14 cellular contexts compared by ENCODE assay signal in genomic region chrX:95346854-95347253, GRCh38.
DNase-seq lines count a peak whose midpoint lies in the region; ATAC-seq, FAIRE-seq and TF ChIP-seq lines count a peak whose summit lies in the region.
"Had no signal": no experiment of that assay in that cellular context is flagged by ENCODE, and none has a peak within 500 bp of the region (broad histone marks: within the 10 kb centered on the region; RNA-seq: fewer than 3 reads in every experiment).

No MANE protein-coding gene starts in this region.

- H3K36me3 ChIP-seq in adipocyte (ENCODE audit: control insufficient read depth, insufficient read depth, low read length, severe bottlenecking), result no peaks in the 10 kb centered on the region
- no peaks in the 10 kb centered on the region for H3K36me3 ChIP-seq in HepG2 (replicated peaks in 1 of 2; ENCODE audit: control insufficient read depth in 1 of 2, insufficient read depth in 2 of 2, low read length in 2 of 2)
- H3K36me3 ChIP-seq in Peyer's patch, result no peaks in the 10 kb centered on the region

- WGBS in HepG2 (ENCODE audit: low lambda C conversion rate), result 1% methylated on average over 3 of the region's 3 CpGs

- intact Hi-C loops in HepG2 (cut with micrococcal nuclease; ENCODE audit: unreplicated experiment), result no loop called here

- FAIRE-seq in HepG2 (lab: Jason Lieb, UNC), result no peak
- FAIRE-seq: H1 had no signal

- POLR2A ChIA-PET in HepG2 (lab: Yijun Ruan, JAX), result no interaction called here

- ATAC-seq in HepG2 (no peak), HG03520 (IDR thresholded peaks at IDR 0.05; ENCODE audit: unreplicated experiment) (no peak)

- no peak for TF ChIP-seq RAD21 in HepG2 (CRISPR knock-in tag; IDR thresholded peaks at IDR 0.05)

- in situ Hi-C loops in HepG2 (cut with HindIII; ENCODE audit: extremely low pct_ligation_motif_present, low pct_unique_long_range_greater_than_20kb), result no loop called here

- DNase-seq in DMS114 treated with DMSO at 0.1 percent for 48 hours (lab: John Stamatoyannopoulos, UW; ENCODE audit: unreplicated experiment) (peak; percentile 5), Kasumi-1 (lab: John Stamatoyannopoulos, UW) (peak; percentile 32 to 36), adipocyte (ENCODE audit: low read depth) (peak; percentile 42), HepG2 (ENCODE audit: low spot score) (peak; percentile 0), T1000 (lab: John Stamatoyannopoulos, UW) (no peak), NCI-H2227 (lab: John Stamatoyannopoulos, UW; ENCODE audit: unreplicated experiment) (no peak), Peyer's patch (no peak)
- DNase-seq: activated T-cell treated with anti-CD3 and anti-CD28 coated beads, Interleukin-2, amount 50 U/mL, for 1 hour; NCI-H2227 treated with DMSO at 0.1 percent for 48 hours; stimulated activated CD4-positive, alpha-beta T cell treated with anti-CD3 and anti-CD28 coated beads, Interleukin-2, amount 100 ng/mL, for 24 hours; substantia nigra; T-helper 9 cell had no signal

- TF ChIP-seq CTCF in HepG2 (CRISPR knock-in tag; IDR thresholded peaks at IDR 0.05) (no peak), Peyer's patch (IDR thresholded peaks at IDR 0.05) (no peak)

- no peak for TF ChIP-seq POLR2A in HepG2 (IDR thresholded peaks at IDR 0.05; ENCODE audit: insufficient read depth in 1 of 2, low read depth in 2 of 2, low read length in 2 of 2)
- TF ChIP-seq POLR2A in Peyer's patch (IDR thresholded peaks at IDR 0.05), result no peak

- no TSS peak for BruUV-seq in HepG2 (replicated peaks; lab: Mats Ljungman, UMichigan)

- H3K9ac ChIP-seq in adipocyte (ENCODE audit: low read length), result no peak overlapping the region
- H3K9ac ChIP-seq in HepG2 (ENCODE audit: insufficient read depth, low read depth, low read length), result no peak overlapping the region

- no peak for TF ChIP-seq EP300 in HepG2 (IDR thresholded peaks at IDR 0.05; ENCODE audit: low read depth in 2 of 2, low read length in 2 of 2)
- TF ChIP-seq EP300 in HepG2 (CRISPR knock-in tag; IDR thresholded peaks at IDR 0.05; ENCODE audit: borderline replicate concordance), result no peak

- CTCF ChIA-PET in HepG2 (lab: Yijun Ruan, JAX; ENCODE audit: low intra/inter-chr PET ratio, low total read pairs), result no interaction called here

- H3K9me3 ChIP-seq in adipocyte (ENCODE audit: control insufficient read depth, low read length) (peaks cover 2% of the 10 kb centered on the region), HepG2 (ENCODE audit: low read length) (no peaks in the 10 kb centered on the region), Peyer's patch (no peaks in the 10 kb centered on the region)

- H3K27ac ChIP-seq in HepG2 (ENCODE audit: extremely low read length, insufficient read depth, low read length), result no peak overlapping the region
- H3K27ac ChIP-seq in Peyer's patch, result no peak overlapping the region

- H4K20me1 ChIP-seq in HepG2 (ENCODE audit: insufficient read depth, low read length), result no peaks in the 10 kb centered on the region

- H3K27me3 ChIP-seq in adipocyte (replicated peaks; ENCODE audit: control insufficient read depth, insufficient read depth, low read length), result peaks cover 4% of the 10 kb centered on the region
- no peaks in the 10 kb centered on the region for H3K27me3 ChIP-seq in HepG2 (ENCODE audit: control insufficient read depth in 1 of 2, insufficient read depth in 2 of 2, low read length in 2 of 2)
- no peaks in the 10 kb centered on the region for H3K27me3 ChIP-seq in Peyer's patch

- H3K4me2 ChIP-seq in HepG2 (ENCODE audit: low read depth, low read length), result no peak overlapping the region

- H3K4me1 ChIP-seq in adipocyte (ENCODE audit: control insufficient read depth, insufficient read depth, low read length), result no peaks in the 10 kb centered on the region
- no peaks in the 10 kb centered on the region for H3K4me1 ChIP-seq in HepG2 (ENCODE audit: insufficient read depth, low read length)
- no peaks in the 10 kb centered on the region for H3K4me1 ChIP-seq in Peyer's patch

- H3K4me3 ChIP-seq in adipocyte (ENCODE audit: low read length), result no peak overlapping the region
- no peak overlapping the region for H3K4me3 ChIP-seq in HepG2 (replicated peaks in 1 of 3; ENCODE audit: insufficient read depth in 1 of 3, low read depth in 2 of 3, low read length in 3 of 3)
- no peak overlapping the region for H3K4me3 ChIP-seq in Peyer's patch

- no peak overlapping the region for H2AFZ ChIP-seq in HepG2 (ENCODE audit: low read length)

- no peaks in the 10 kb centered on the region for H3K79me2 ChIP-seq in HepG2 (ENCODE audit: insufficient read depth, low read length)

TF ChIP-seq in HepG2, 621 proteins besides CTCF, POLR2A, EP300 and RAD21:
- TF ChIP-seq ZNF256 (CRISPR knock-in tag; conservative IDR thresholded peaks at IDR 0.05), result no peak
- TF ChIP-seq TSC22D2 (CRISPR knock-in tag; IDR thresholded peaks at IDR 0.05; ENCODE audit: borderline replicate concordance), result no peak
- TF ChIP-seq YY1 (IDR thresholded peaks at IDR 0.05; ENCODE audit: insufficient read depth, insufficient replicate concordance, low read depth, low read length), result no peak
- no peak for TF ChIP-seq ZNF17 (CRISPR knock-in tag; IDR thresholded peaks at IDR 0.05)
- no peak for TF ChIP-seq DDIT3 (CRISPR knock-in tag; IDR thresholded peaks at IDR 0.05)
- no peak for TF ChIP-seq TEF (CRISPR knock-in tag; IDR thresholded peaks at IDR 0.05)
- TF ChIP-seq RFXAP (CRISPR knock-in tag; IDR thresholded peaks at IDR 0.05; ENCODE audit: borderline replicate concordance), result no peak
- no peak for TF ChIP-seq HOXA9 (CRISPR knock-in tag; IDR thresholded peaks at IDR 0.05; ENCODE audit: borderline replicate concordance)
TF ChIP-seq in HepG2: peak in this region for 0.

Comparison
In these comparisons a context has a peak if more than half of its experiments do, and no peak if none do; other contexts are left out.
1. DNase-seq: peak in DMS114 treated with DMSO at 0.1 percent for 48 hours (single experiment), Kasumi-1 (2 of 2), adipocyte (single experiment) and HepG2 (single experiment); none in T1000 (single experiment), NCI-H2227 (single experiment) and Peyer's patch (0 of 3).